Comparison of ENCODE assay signal across 20 cellular contexts in the genomic region with DNA sequence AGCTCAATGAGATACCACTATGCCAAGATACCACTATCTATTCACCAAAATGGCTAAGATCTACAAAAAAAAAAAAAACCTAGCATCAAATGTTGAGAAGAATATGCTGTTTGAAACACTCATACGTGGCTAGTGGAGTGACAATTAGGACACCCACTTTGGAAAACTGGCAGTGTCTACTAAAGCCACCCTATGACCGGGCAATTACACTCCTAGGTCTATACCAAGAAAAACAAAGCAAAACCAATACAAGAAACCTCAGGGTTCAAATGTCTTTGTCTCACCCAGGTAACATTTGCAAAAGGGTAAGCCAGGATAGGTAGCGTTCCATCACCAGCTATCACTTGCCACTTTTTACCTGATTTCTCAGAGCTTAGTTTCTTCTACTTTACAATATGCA.
A peak's percentile ranks its signal among the peaks of the same experiment; 100 is the strongest.
DNase-seq lines count a peak whose midpoint lies in the region; ATAC-seq and TF ChIP-seq lines count a peak whose summit lies in the region.
"Had no signal": no experiment of that assay in that cellular context is flagged by ENCODE, and none has a peak within 500 bp of the region (broad histone marks: within the 10 kb centered on the region; RNA-seq: fewer than 3 reads in every experiment).

No MANE protein-coding gene starts in this region.

- H3K56ac ChIP-seq in H9 (ENCODE audit: insufficient read length, low read depth, low read length): no peak overlapping the region

- no peak overlapping the region for H2AK5ac ChIP-seq in H9 (ENCODE audit: insufficient read length, low read length)

- H3K36me3 Mint-ChIP-seq in H9 (ENCODE audit: insufficient read depth in 1 of 3, low read depth in 3 of 3): no peaks in the 10 kb centered on the region
- no peaks in the 10 kb centered on the region for H3K36me3 Mint-ChIP-seq in HFFc6 (ENCODE audit: low read depth)

- H3K4me2 ChIP-seq in DOHH2 (ENCODE audit: low read length): peak overlapping the region; percentile 37
- no peak overlapping the region for H3K4me2 ChIP-seq in H9 (ENCODE audit: insufficient read depth, insufficient read length, low read length)
- H3K4me2 ChIP-seq: smooth muscle cell had no signal

- ATAC-seq in GM19351 (IDR thresholded peaks at IDR 0.05; ENCODE audit: unreplicated experiment): peak; percentile 22
- peak; percentile 2 for ATAC-seq in HG02840 (IDR thresholded peaks at IDR 0.05; ENCODE audit: low FRiP score, unreplicated experiment)
- ATAC-seq in HG03521 (IDR thresholded peaks at IDR 0.05; ENCODE audit: unreplicated experiment): peak; percentile 3
- ATAC-seq: body of pancreas, K562, left colon had no signal

- H3K27me3 Mint-ChIP-seq in H9 (ENCODE audit: low read depth) (no peaks in the 10 kb centered on the region), HFFc6 (ENCODE audit: insufficient read depth) (peaks cover 12% of the 10 kb centered on the region)

- H3K27ac Mint-ChIP-seq in H9 (no peak overlapping the region), HFFc6 (no peak overlapping the region)

- H4K91ac ChIP-seq in H9 (ENCODE audit: insufficient read length, low read depth, low read length): no peak overlapping the region

- H3K23ac ChIP-seq in H9 (ENCODE audit: insufficient read length, low read depth, low read length): no peak overlapping the region

- H2BK5ac ChIP-seq in H9 (ENCODE audit: insufficient read length, low read length): no peak overlapping the region

- no peaks in the 10 kb centered on the region for H3K9me2 ChIP-seq in DOHH2 (replicated peaks; ENCODE audit: control insufficient read depth, low read length)

- WGBS in H9 (ENCODE audit: extremely low coverage, insufficient read length, low lambda C conversion rate): no CpG with 5 or more reads among the region's 3 CpGs

- H3K4me3 ChIP-seq in DOHH2 (ENCODE audit: low read length): 0 out of 2 replicates have a peak overlapping the region, but pooled peaks have one; percentile 16
- H3K4me3 ChIP-seq: body of pancreas, K562, smooth muscle cell, stomach had no signal

- no peak overlapping the region for H2BK15ac ChIP-seq in H9 (ENCODE audit: low read depth, low read length)

- DNase-seq in H9 (no peak), NCI-H345 (lab: John Stamatoyannopoulos, UW) (no peak), HFFc6 (no peak), nucleus accumbens (lab: John Stamatoyannopoulos, UW) (no peak)
- DNase-seq: activated naive CD4-positive, alpha-beta T cell; body of pancreas; H7; hippocampal formation; left colon; NCI-H1436; NCI-H446; OCI-M1; stomach; WERI-Rb-1 had no signal

- H3F3A ChIP-seq in DOHH2 (ENCODE audit: control insufficient read depth, insufficient read depth): peaks cover 10% of the 10 kb centered on the region; the same call in 1 of the 2 replicates

- H3K36me3 ChIP-seq in DOHH2 (ENCODE audit: control insufficient read depth, low read length): no peaks in the 10 kb centered on the region
- H3K36me3 ChIP-seq: stomach, WERI-Rb-1 had no signal

- H3K9ac ChIP-seq in H9 (ENCODE audit: extremely low read depth, insufficient read length, low read length): no peak overlapping the region

- H4K5ac ChIP-seq in H9 (ENCODE audit: insufficient read length, low read depth, low read length): no peak overlapping the region

- no peak overlapping the region for H2BK20ac ChIP-seq in H9 (ENCODE audit: low read depth, low read length, poor library complexity, severe bottlenecking)

- H2BK120ac ChIP-seq in H9 (ENCODE audit: low read depth, low read length, poor library complexity, severe bottlenecking): no peak overlapping the region

- no peaks in the 10 kb centered on the region for H3K4me1 Mint-ChIP-seq in H9
- peaks cover 17% of the 10 kb centered on the region for H3K4me1 Mint-ChIP-seq in HFFc6 (ENCODE audit: low read depth)

- H3K79me2 ChIP-seq in DOHH2 (ENCODE audit: control insufficient read depth, low read length) (no peaks in the 10 kb centered on the region), H9 (ENCODE audit: insufficient read depth, low read length) (no peaks in the 10 kb centered on the region)

- H3K9me3 Mint-ChIP-seq in H9 (no peaks in the 10 kb centered on the region), HFFc6 (no peaks in the 10 kb centered on the region)

- H4K20me1 ChIP-seq in DOHH2 (ENCODE audit: control insufficient read depth, insufficient read depth, low read depth, low read length): no peaks in the 10 kb centered on the region
- H4K20me1 ChIP-seq in H9 (ENCODE audit: control insufficient read depth, insufficient read depth, insufficient read length): no peaks in the 10 kb centered on the region

- H3K27me3 ChIP-seq in DOHH2 (ENCODE audit: control insufficient read depth, low read length) (no peaks in the 10 kb centered on the region), H9 (ENCODE audit: insufficient read depth, low read length) (no peaks in the 10 kb centered on the region)
- H3K27me3 ChIP-seq: body of pancreas had no signal

- H3K79me1 ChIP-seq in H9 (ENCODE audit: insufficient read depth, low read depth, low read length, poor library complexity, severe bottlenecking): no peaks in the 10 kb centered on the region

- no peak overlapping the region for H3K4ac ChIP-seq in H9 (ENCODE audit: low read depth, low read length)

- H3T11ph ChIP-seq in H9 (ENCODE audit: low read length): no peak overlapping the region

- H3K9me3 ChIP-seq in DOHH2 (ENCODE audit: control insufficient read depth, insufficient read depth, low read length) (0 out of 2 replicates have a peak, but pooled peaks cover 3% of the 10 kb centered on the region), H9 (ENCODE audit: control insufficient read depth, low read depth, low read length) (no peaks in the 10 kb centered on the region)
- H3K9me3 ChIP-seq: body of pancreas, stomach had no signal

- H3K4me3 Mint-ChIP-seq in H9: no peak overlapping the region
- H3K4me3 Mint-ChIP-seq in HFFc6: no peak overlapping the region

- H3K18ac ChIP-seq in H9 (ENCODE audit: insufficient read length, low read depth, low read length): no peak overlapping the region

- H3K4me1 ChIP-seq in DOHH2 (ENCODE audit: control insufficient read depth, low read length) (peaks cover 37% of the 10 kb centered on the region), H9 (ENCODE audit: insufficient read depth, low read length) (no peaks in the 10 kb centered on the region)
- H3K4me1 ChIP-seq: body of pancreas, stomach had no signal

- no peak for TF ChIP-seq CTCF in DOHH2 (IDR thresholded peaks at IDR 0.05; ENCODE audit: low read depth, low read length, poor library complexity, severe bottlenecking)
- no peak for TF ChIP-seq CTCF in H9 (conservative IDR thresholded peaks at IDR 0.05)
- TF ChIP-seq CTCF in HFFc6 (IDR thresholded peaks at IDR 0.05): no peak

- H2AFZ ChIP-seq in H9 (ENCODE audit: low read length): no peak overlapping the region

- H4K8ac ChIP-seq in H9 (replicated peaks; ENCODE audit: insufficient read length, low read depth, low read length): no peak overlapping the region

- no peak overlapping the region for H3K14ac ChIP-seq in H9 (ENCODE audit: insufficient read depth, low read length)

- H2BK12ac ChIP-seq in H9 (ENCODE audit: insufficient read length, low read depth, low read length): no peak overlapping the region

- no peaks in the 10 kb centered on the region for H3K23me2 ChIP-seq in H9 (ENCODE audit: insufficient read length, low read depth, low read length, poor library complexity, severe bottlenecking)

- H3K27ac ChIP-seq in DOHH2 (ENCODE audit: low read depth, low read length) (peak overlapping the region; percentile 46; the same call in 1 of the 2 replicates), H9 (ENCODE audit: insufficient read length, low read depth, low read length) (no peak overlapping the region)
- H3K27ac ChIP-seq: body of pancreas, stomach, WERI-Rb-1 had no signal
